ENCODE assay signal across 9 cellular contexts in genomic region chr5:93789173-93790070, GRCh38. TPM values are rescaled to one million over a fixed set of nuclear protein-coding genes. Genes with fewer than 3 reads are reported as not detected.
DNase-seq lines count a peak whose midpoint lies in the region; ATAC-seq and TF ChIP-seq lines count a peak whose summit lies in the region.
"Had no signal": no experiment of that assay in that cellular context is flagged by ENCODE, and none has a peak within 500 bp of the region (broad histone marks: within the 10 kb centered on the region; RNA-seq: fewer than 3 reads in every experiment).

No MANE protein-coding gene starts in this region.

- H3K4me1 Mint-ChIP-seq in neural crest cell, result peaks cover 57% of the 10 kb centered on the region
- no peaks in the 10 kb centered on the region for H3K4me1 Mint-ChIP-seq in activated T-cell treated with anti-CD3 and anti-CD28 coated beads, Interleukin-2, amount 50 U/mL, for 4 hours (ENCODE audit: low read depth)

- peaks cover 5% of the 10 kb centered on the region for H3K9me3 Mint-ChIP-seq in neural crest cell
- H3K9me3 Mint-ChIP-seq in activated T-cell treated with anti-CD3 and anti-CD28 coated beads, Interleukin-2, amount 50 U/mL, for 4 hours, result no peaks in the 10 kb centered on the region

- H3K27ac ChIP-seq in upper lobe of right lung, result no peak overlapping the region

- DNase-seq in Caki2 (ENCODE audit: low read depth) (peak; percentile 13), cerebellar cortex (ENCODE audit: low spot score) (peak; percentile 27), neural crest cell (ENCODE audit: low read depth, low spot score) (no peak), upper lobe of right lung (no peak), NCI-H2171 (lab: John Stamatoyannopoulos, UW) (no peak)
- DNase-seq in activated T-cell treated with anti-CD3 and anti-CD28 coated beads, Interleukin-2, amount 50 U/mL, for 4 hours, result no peak

- H3K27me3 ChIP-seq in upper lobe of right lung, result no peaks in the 10 kb centered on the region

- H3K36me3 Mint-ChIP-seq in neural crest cell (ENCODE audit: low read depth), result peaks cover 9% of the 10 kb centered on the region
- H3K36me3 Mint-ChIP-seq in activated T-cell treated with anti-CD3 and anti-CD28 coated beads, Interleukin-2, amount 50 U/mL, for 4 hours (ENCODE audit: insufficient read depth), result peaks cover 12% of the 10 kb centered on the region

- H3K27me3 Mint-ChIP-seq in neural crest cell (ENCODE audit: low read depth), result no peaks in the 10 kb centered on the region
- H3K27me3 Mint-ChIP-seq in activated T-cell treated with anti-CD3 and anti-CD28 coated beads, Interleukin-2, amount 50 U/mL, for 4 hours (ENCODE audit: low read depth), result no peaks in the 10 kb centered on the region
- H3K27me3 Mint-ChIP-seq: activated naive CD8-positive, alpha-beta T cell had no signal

- peaks cover 5% of the 10 kb centered on the region for H3K4me1 ChIP-seq in upper lobe of right lung

- H3K4me3 Mint-ChIP-seq in neural crest cell, result no peak overlapping the region
- no peak overlapping the region for H3K4me3 Mint-ChIP-seq in activated T-cell treated with anti-CD3 and anti-CD28 coated beads, Interleukin-2, amount 50 U/mL, for 4 hours
- H3K4me3 Mint-ChIP-seq: activated naive CD8-positive, alpha-beta T cell had no signal

- intact Hi-C loops in upper lobe of right lung (cut with DNase I), result loop anchor here (10.0 kb wide), 2 partner anchors 175 to 205 kb away; partner anchors contain the start of genes NR2F1 and NR2F1-AS1

- no peaks in the 10 kb centered on the region for H3K36me3 ChIP-seq in upper lobe of right lung

- ATAC-seq in upper lobe of right lung (no peak), HG02763 (IDR thresholded peaks at IDR 0.05; ENCODE audit: unreplicated experiment) (no peak)
- no peak for ATAC-seq in activated T-cell treated with anti-CD3 and anti-CD28 coated beads, Interleukin-2, amount 50 U/mL, for 4 hours

- in situ Hi-C loops in Caki2 (cut with HindIII; ENCODE audit: low pct_unique_long_range_greater_than_20kb, low sequenced_read_pairs), result no loop called here

- peak overlapping the region; percentile 82 for H3K27ac Mint-ChIP-seq in neural crest cell (ENCODE audit: unreplicated experiment)
- H3K27ac Mint-ChIP-seq: activated naive CD8-positive, alpha-beta T cell had no signal

- H3K9me3 ChIP-seq in upper lobe of right lung, result no peaks in the 10 kb centered on the region

- H3K4me3 ChIP-seq in upper lobe of right lung, result no peak overlapping the region

- TF ChIP-seq CTCF in LNCAP (IDR thresholded peaks at IDR 0.05) (peak; percentile 29; the same call in 1 of the 2 replicates), neural crest cell (conservative IDR thresholded peaks at IDR 0.05) (no peak), upper lobe of right lung (IDR thresholded peaks at IDR 0.05) (no peak)

RNA-seq across cellular contexts. Expression of gene POU5F2, which starts 48.0 kb away (rescaled TPM):
- total RNA-seq in Caki2 (2014; rRNA removed; shearing (Covaris generic); ENCODE audit: low replicate concordance), result not detected in 2 replicates
- total RNA-seq in neural crest cell (0.55 and 0.68 TPM in 2 replicates), upper lobe of right lung (1.6 TPM)
- under 1 TPM; 0.27 to 0.30 (median 0.29) TPM for total RNA-seq in activated T-cell treated with anti-CD3 and anti-CD28 coated beads, Interleukin-2, amount 50 U/mL, for 4 hours

Comparison
In these comparisons a context has a peak if more than half of its experiments do, and no peak if none do; other contexts are left out.
1. DNase-seq: peak in Caki2 (single experiment) and cerebellar cortex (single experiment); none in neural crest cell (single experiment), upper lobe of right lung (single experiment), NCI-H2171 (single experiment) and activated T-cell treated with anti-CD3 and anti-CD28 coated beads, Interleukin-2, amount 50 U/mL, for 4 hours (single experiment).